24 cellular contexts compared by ENCODE assay signal in genomic region chr6:107105511-107106116, GRCh38. TPM values are rescaled to one million over a fixed set of nuclear protein-coding genes. Genes with fewer than 3 reads are reported as not detected.
DNase-seq lines count a peak whose midpoint lies in the region; ATAC-seq, FAIRE-seq and TF ChIP-seq lines count a peak whose summit lies in the region.
"Had no signal": no experiment of that assay in that cellular context is flagged by ENCODE, and none has a peak within 500 bp of the region (broad histone marks: within the 10 kb centered on the region; RNA-seq: fewer than 3 reads in every experiment).

No MANE protein-coding gene starts in this region.

- no peak overlapping the region for H3K4ac ChIP-seq in mesendoderm (ENCODE audit: low read depth, low read length)

- H3K9me2 ChIP-seq in OCI-LY1 (ENCODE audit: low read depth, low read length) = no peaks in the 10 kb centered on the region

- no peak overlapping the region for H2BK120ac ChIP-seq in mesendoderm (ENCODE audit: low read depth, low read length)

- no peaks in the 10 kb centered on the region for H3K9me3 ChIP-seq in OCI-LY1 (ENCODE audit: low read length)
- H3K9me3 ChIP-seq: MG63, Peyer's patch, SJCRH30 had no signal

- peak overlapping the region; percentile 9 for H3K56ac ChIP-seq in mesendoderm (ENCODE audit: low read length)

- H2BK15ac ChIP-seq in mesendoderm (replicated peaks; ENCODE audit: low read depth) = no peak overlapping the region

- H3K4me1 ChIP-seq in OCI-LY1 (ENCODE audit: insufficient read depth, low read length, severe bottlenecking) (peaks cover 84% of the 10 kb centered on the region), mesendoderm (ENCODE audit: control insufficient read depth, low read depth, low read length) (peaks cover 8% of the 10 kb centered on the region)
- H3K4me1 ChIP-seq: Peyer's patch, SJCRH30 had no signal

- peak overlapping the region; percentile 10; the same call in 1 of the 2 replicates for H3K9ac ChIP-seq in OCI-LY1 (ENCODE audit: low read length)
- H3K9ac ChIP-seq in mesendoderm (ENCODE audit: low read length) = no peak overlapping the region

- DNase-seq in CD1c-positive myeloid dendritic cell (ENCODE audit: extremely low spot score) = peak; percentile 26
- DNase-seq in bronchial epithelial cell (ENCODE audit: low read depth) = no peak
- DNase-seq in mesendoderm = no peak
- DNase-seq in superior temporal gyrus (ENCODE audit: extremely low spot score) = no peak
- DNase-seq in RCC 7860 (ENCODE audit: low spot score) = no peak
- DNase-seq: anterior cingulate cortex; Calu3; central memory CD4-positive, alpha-beta T cell; HCEC 1CT; MG63; naive B cell; NCI-H1436; NCI-H2107; NCI-H446 treated with DMSO at 0.1 percent for 48 hours; SJCRH30; stimulated activated CD4-positive, alpha-beta T cell treated with anti-CD3 and anti-CD28 coated beads, Interleukin-4, amount 100 ng/mL, for 24 hours; stimulated activated naive B cell treated with anti-CD40 and anti-IgM and Interleukin-4, amounts not matched to agents 10 μg/mL and 1 μg/mL and 100 μg/mL, for 72 hours; T-helper 1 cell; WERI-Rb-1 had no signal

- no peaks in the 10 kb centered on the region for H3K27me3 ChIP-seq in OCI-LY1 (ENCODE audit: insufficient read depth, low read length)
- no peaks in the 10 kb centered on the region for H3K27me3 ChIP-seq in bronchial epithelial cell (ENCODE audit: control insufficient read depth, insufficient read depth, low read length)
- no peaks in the 10 kb centered on the region for H3K27me3 ChIP-seq in mesendoderm (ENCODE audit: insufficient read depth, low read length, poor library complexity)
- H3K27me3 ChIP-seq: MG63, Peyer's patch, SJCRH30 had no signal

- peak; percentile 36 for FAIRE-seq in bronchial epithelial cell (lab: Jason Lieb, UNC)
- FAIRE-seq in RCC 7860 (lab: Jason Lieb, UNC) = no peak
- FAIRE-seq: GM12878 had no signal

- no peak overlapping the region for H2AK5ac ChIP-seq in mesendoderm (ENCODE audit: low read length)

- no peak overlapping the region for H2AFZ ChIP-seq in OCI-LY1 (ENCODE audit: low read length)

- no peak overlapping the region for H3K23ac ChIP-seq in mesendoderm (ENCODE audit: low read length)

- no peak for TF ChIP-seq CTCF in OCI-LY1 (IDR thresholded peaks at IDR 0.05; ENCODE audit: low read length)
- TF ChIP-seq CTCF in bronchial epithelial cell (IDR thresholded peaks at IDR 0.05; ENCODE audit: insufficient read depth, low read length, severe bottlenecking) = no peak

- H3K4me2 ChIP-seq in OCI-LY1 (ENCODE audit: low read length) (no peak overlapping the region), mesendoderm (ENCODE audit: low read length) (no peak overlapping the region)

- ATAC-seq in HG03039 (IDR thresholded peaks at IDR 0.05; ENCODE audit: unreplicated experiment) = no peak
- no peak for ATAC-seq in HG03354 (IDR thresholded peaks at IDR 0.05; ENCODE audit: poor library complexity, severe bottlenecking, unreplicated experiment)
- ATAC-seq: GM12878; stimulated activated naive B cell treated with anti-CD40 and anti-IgM and Interleukin-4, amounts not matched to agents 10 μg/mL and 1 μg/mL and 100 μg/mL, for 72 hours had no signal

- peaks cover 4% of the 10 kb centered on the region; the same call in 1 of the 2 replicates for H3K36me3 ChIP-seq in OCI-LY1 (ENCODE audit: insufficient read depth, low read length)
- H3K36me3 ChIP-seq in bronchial epithelial cell (ENCODE audit: control insufficient read depth, insufficient read depth, low read length) = no peaks in the 10 kb centered on the region
- no peaks in the 10 kb centered on the region for H3K36me3 ChIP-seq in mesendoderm (ENCODE audit: control insufficient read depth, insufficient read depth, low read length)
- H3K36me3 ChIP-seq: MG63, Peyer's patch, SJCRH30, WERI-Rb-1 had no signal

- peaks cover 15% of the 10 kb centered on the region for H3K79me1 ChIP-seq in mesendoderm (ENCODE audit: low read length)

- H4K8ac ChIP-seq in mesendoderm (ENCODE audit: low read depth, low read length) = no peak overlapping the region

- H4K20me1 ChIP-seq in OCI-LY1 (ENCODE audit: insufficient read depth, low read length) = no peaks in the 10 kb centered on the region

- H3K18ac ChIP-seq in mesendoderm (ENCODE audit: low read length) = peak overlapping the region; percentile 3

- H3F3A ChIP-seq in OCI-LY1 (ENCODE audit: insufficient read depth, low read length) = no peaks in the 10 kb centered on the region; the same call in 1 of the 2 replicates

- H3K27ac ChIP-seq in OCI-LY1 (ENCODE audit: low read depth, low read length, poor library complexity, severe bottlenecking) (peak overlapping the region; percentile 71), mesendoderm (ENCODE audit: low read depth, low read length) (no peak overlapping the region)
- H3K27ac ChIP-seq: Peyer's patch, SJCRH30, WERI-Rb-1 had no signal

- H4K5ac ChIP-seq in mesendoderm (ENCODE audit: low read length) = no peak overlapping the region

- no CpG with 5 or more reads among the region's 7 CpGs for WGBS in mesendoderm (ENCODE audit: extremely low coverage, insufficient coverage, low lambda C conversion rate)

- no peak overlapping the region for H2BK5ac ChIP-seq in mesendoderm (ENCODE audit: low read length)

- no peak overlapping the region for H3K4me3 ChIP-seq in OCI-LY1 (ENCODE audit: low read depth, low read length, poor library complexity, severe bottlenecking)
- no peak overlapping the region for H3K4me3 ChIP-seq in bronchial epithelial cell (ENCODE audit: low read depth, low read length)
- H3K4me3 ChIP-seq in mesendoderm (ENCODE audit: low read length) = no peak overlapping the region
- H3K4me3 ChIP-seq: GM12878, MG63, Peyer's patch, SJCRH30 had no signal

- H3K79me2 ChIP-seq in OCI-LY1 (ENCODE audit: insufficient read depth, low read length) (0 out of 2 replicates have a peak, but pooled peaks cover 1% of the 10 kb centered on the region), mesendoderm (ENCODE audit: control insufficient read depth, insufficient read depth, low read length) (peaks cover 15% of the 10 kb centered on the region)

RNA-seq across cellular contexts. Expression of gene BEND3, which starts 9.7 kb away (rescaled TPM):
- 1.8 and 3.9 TPM in 2 replicates for total RNA-seq in bronchial epithelial cell
- 17.3 TPM for polyA plus RNA-seq in mesendoderm (2013, experiment 1 of 2)
- 17.5 TPM for polyA plus RNA-seq in mesendoderm (2013, experiment 2 of 2)
